ENCODE assay signal across 22 cellular contexts in genomic region chr5:133519191-133519590, GRCh38.
"Had no signal": no experiment of that assay in that cellular context is flagged by ENCODE, and none has a peak within 500 bp of the region (broad histone marks: within the 10 kb centered on the region; RNA-seq: fewer than 3 reads in every experiment).

No MANE protein-coding gene starts in this region.

- ATAC-seq: activated T-cell treated with anti-CD3 and anti-CD28 coated beads, Interleukin-2, amount 50 U/mL, for 72 hours; heart right ventricle; left cardiac atrium; right lobe of liver; stimulated activated memory B cell treated with anti-CD40 and anti-IgM and Interleukin-4, amounts not matched to agents 10 μg/mL and 1 μg/mL and 100 μg/mL, for 72 hours had no signal

- H3K4me1 ChIP-seq: breast epithelium, heart right ventricle, right lobe of liver, stomach, suprapubic skin, tibial nerve, uterus had no signal

- H3K27me3 ChIP-seq: breast epithelium, right lobe of liver, suprapubic skin, uterus had no signal

- H3K36me3 ChIP-seq: breast epithelium, heart right ventricle, right lobe of liver, stomach, suprapubic skin, tibial nerve, uterus had no signal

- H3K27ac ChIP-seq: breast epithelium, heart right ventricle, right lobe of liver, skin epidermis, stomach, suprapubic skin, tibial nerve, uterus had no signal

- DNase-seq: activated CD4-positive, alpha-beta memory T cell treated with anti-CD3 and anti-CD28 coated beads, Interleukin-2, amount 10 ng/mL, durations not matched to agents 7 days and 5 days; activated CD4-positive, alpha-beta T cell treated with anti-CD3 and anti-CD28 coated beads, Interleukin-2, amount 10 ng/mL, durations not matched to agents 24 days and 14 days; activated effector memory CD4-positive, alpha-beta T cell treated with Interleukin-2 at 50 U/mL for 16 hours; activated naive CD4-positive, alpha-beta T cell treated with anti-CD3 and anti-CD28 coated beads for 36 hours; activated naive CD8-positive, alpha-beta T cell treated with anti-CD3 and anti-CD28 coated beads, Interleukin-2, amount 10 ng/mL, durations not matched to agents 7 days and 5 days; activated T-cell treated with anti-CD3 and anti-CD28 coated beads, Interleukin-2, amount 50 U/mL, for 72 hours; amniotic stem cell; cerebellar nuclear complex; cortex of kidney; foreskin fibroblast; heart right ventricle; islet precursor cell; left cardiac atrium; right lobe of liver; stimulated activated CD4-positive, alpha-beta T cell treated with anti-CD3 and anti-CD28 coated beads, Interleukin-2, amount 100 ng/mL, for 24 hours; stomach; uterus had no signal

- H3K4me3 ChIP-seq: breast epithelium, heart right ventricle, right lobe of liver, skin epidermis, stomach, suprapubic skin, tibial nerve, uterus had no signal

- H3K9me3 ChIP-seq: breast epithelium, heart right ventricle, right lobe of liver, stomach, suprapubic skin, tibial nerve, uterus had no signal
